Comparison of ENCODE assay signal across 19 cellular contexts in the genomic region with DNA sequence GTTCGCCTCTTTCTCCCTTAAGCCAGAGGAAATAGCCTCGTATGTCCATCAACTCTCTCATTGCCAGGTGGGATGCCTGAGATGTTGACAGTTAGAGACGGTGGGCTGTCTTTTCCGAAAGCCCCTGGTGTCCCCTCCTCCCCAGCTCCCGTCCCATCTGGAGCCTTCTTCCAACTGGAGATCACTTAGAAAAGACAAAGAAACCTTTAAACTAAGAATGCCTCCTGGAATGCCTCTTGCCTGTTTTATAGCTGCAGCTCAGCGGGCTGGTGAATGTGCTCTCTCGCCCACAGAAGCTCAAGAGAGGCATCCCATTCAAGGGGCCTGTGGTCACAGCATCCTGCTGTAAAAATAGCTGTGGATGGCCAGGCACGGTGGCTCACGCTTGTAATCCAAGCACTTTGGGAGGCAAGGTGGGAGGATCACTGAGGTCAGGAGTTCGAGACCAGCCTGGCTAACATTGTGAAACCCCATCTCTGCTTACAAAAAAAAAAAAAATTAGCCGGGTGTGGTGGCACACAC. TPM values are rescaled to one million over a fixed set of nuclear protein-coding genes. Genes with fewer than 3 reads are reported as not detected.
"Had no signal": no experiment of that assay in that cellular context is flagged by ENCODE, and none has a peak within 500 bp of the region (broad histone marks: within the 10 kb centered on the region; RNA-seq: fewer than 3 reads in every experiment).

No MANE protein-coding gene starts in this region.

- H3K27ac Mint-ChIP-seq: activated naive CD4-positive, alpha-beta T cell treated with anti-CD3 and anti-CD28 coated beads, Interleukin-2, amount 10 ng/mL, durations not matched to agents 7 days and 5 days; endodermal cell; naive thymus-derived CD8-positive, alpha-beta T cell; stimulated activated naive CD8-positive, alpha-beta T cell treated with anti-CD3 and anti-CD28 coated beads, Interleukin-15, amount 100 ng/mL, for 72 hours; type B pancreatic cell had no signal

- H3K4me3 Mint-ChIP-seq: activated naive CD4-positive, alpha-beta T cell treated with anti-CD3 and anti-CD28 coated beads, Interleukin-2, amount 10 ng/mL, durations not matched to agents 7 days and 5 days; endodermal cell; stimulated activated naive CD8-positive, alpha-beta T cell treated with anti-CD3 and anti-CD28 coated beads, Interleukin-15, amount 100 ng/mL, for 72 hours; type B pancreatic cell had no signal

- H3K9me3 Mint-ChIP-seq: type B pancreatic cell had no signal

- DNase-seq: activated CD4-positive, CD25-positive, alpha-beta regulatory T cell treated with anti-CD3 and anti-CD28 coated beads, Interleukin-2, amount 50 U/mL, for 72 hours; activated naive CD4-positive, alpha-beta T cell treated with anti-CD3 and anti-CD28 coated beads, Interleukin-2, amount 10 ng/mL, durations not matched to agents 7 days and 5 days; activated T-cell treated with anti-CD3 and anti-CD28 coated beads for 4 hours; endodermal cell; erythroblast; mammary epithelial cell; naive thymus-derived CD8-positive, alpha-beta T cell; small intestine; stimulated activated naive CD8-positive, alpha-beta T cell treated with anti-CD3 and anti-CD28 coated beads, Interleukin-15, amount 100 ng/mL, for 72 hours had no signal

- H3K27me3 Mint-ChIP-seq: activated naive CD4-positive, alpha-beta T cell treated with anti-CD3 and anti-CD28 coated beads, Interleukin-2, amount 10 ng/mL, durations not matched to agents 7 days and 5 days; stimulated activated naive CD8-positive, alpha-beta T cell treated with anti-CD3 and anti-CD28 coated beads, Interleukin-15, amount 100 ng/mL, for 72 hours had no signal

- H3K4me1 ChIP-seq: right atrium auricular region had no signal

- H3K36me3 Mint-ChIP-seq: activated naive CD4-positive, alpha-beta T cell treated with anti-CD3 and anti-CD28 coated beads, Interleukin-2, amount 10 ng/mL, durations not matched to agents 7 days and 5 days; type B pancreatic cell had no signal

- FAIRE-seq: keratinocyte, small intestine had no signal

- H3K36me3 ChIP-seq: cardiac muscle cell, right atrium auricular region had no signal

- H3K4me1 Mint-ChIP-seq: activated naive CD4-positive, alpha-beta T cell treated with anti-CD3 and anti-CD28 coated beads, Interleukin-2, amount 10 ng/mL, durations not matched to agents 7 days and 5 days; endodermal cell; stimulated activated naive CD8-positive, alpha-beta T cell treated with anti-CD3 and anti-CD28 coated beads, Interleukin-15, amount 100 ng/mL, for 72 hours had no signal

- H3K4me3 ChIP-seq: cardiac muscle cell, dorsolateral prefrontal cortex, right atrium auricular region had no signal

- H3K27me3 ChIP-seq: cardiac muscle cell, dorsolateral prefrontal cortex, right atrium auricular region had no signal

- H3K27ac ChIP-seq: cardiac muscle cell, dorsolateral prefrontal cortex, right atrium auricular region had no signal

- H3K9me3 ChIP-seq: right atrium auricular region had no signal

RNA-seq across cellular contexts. Expression of a gene that starts 5.2 kb away (rescaled TPM):
- total RNA-seq: activated CD8-positive, alpha-beta memory T cell treated with anti-CD3 and anti-CD28 coated beads for 36 hours; cardiac muscle cell; dorsolateral prefrontal cortex; endodermal cell; left lobe of liver; mammary epithelial cell; mononuclear cell; naive thymus-derived CD8-positive, alpha-beta T cell; right atrium auricular region; temporal lobe had no signal
- polyA plus RNA-seq: adipose tissue; cardiac muscle cell; keratinocyte; mammary epithelial cell; naive thymus-derived CD8-positive, alpha-beta T cell; small intestine had no signal
